Comparison of ENCODE assay signal across 17 cellular contexts in genomic region chr10:86339226-86339865, GRCh38. TPM values are rescaled to one million over a fixed set of nuclear protein-coding genes. Genes with fewer than 3 reads are reported as not detected.
"Had no signal": no experiment of that assay in that cellular context is flagged by ENCODE, and none has a peak within 500 bp of the region (broad histone marks: within the 10 kb centered on the region; RNA-seq: fewer than 3 reads in every experiment).

No MANE protein-coding gene starts in this region.

- H3K36me3 Mint-ChIP-seq: activated CD8-positive, alpha-beta memory T cell treated with anti-CD3 and anti-CD28 coated beads, Interleukin-2, amount 10 ng/mL, durations not matched to agents 7 days and 5 days; mesothelial cell of epicardium had no signal

- H3K9me3 Mint-ChIP-seq: mesothelial cell of epicardium had no signal

- DNase-seq: activated CD4-positive, CD25-positive, alpha-beta regulatory T cell; activated CD8-positive, alpha-beta memory T cell treated with anti-CD3 and anti-CD28 coated beads, Interleukin-2, amount 10 ng/mL, durations not matched to agents 7 days and 5 days; activated naive CD4-positive, alpha-beta T cell; activated T-cell treated with anti-CD3 and anti-CD28 coated beads, Interleukin-2, amount 50 U/mL, for 48 hours; effector CD4-positive, alpha-beta T cell; foreskin melanocyte; nucleus accumbens; stimulated activated CD4-positive, alpha-beta T cell treated with anti-CD3 and anti-CD28 coated beads, Interleukin-12 subunit alpha, Interleukin-12 subunit beta, amount 100 ng/mL, for 4 hours; stimulated activated naive CD4-positive, alpha-beta T cell treated with Interleukin-2 at 50 U/mL for 16 hours; T-helper 17 cell had no signal

- H3K4me3 ChIP-seq: cardiac muscle cell, coronary artery, heart left ventricle, prostate gland, suprapubic skin had no signal

- H3K9me3 ChIP-seq: heart left ventricle, prostate gland, suprapubic skin had no signal

- H3K4me1 ChIP-seq: heart left ventricle, prostate gland had no signal

- H3K4me1 Mint-ChIP-seq: mesothelial cell of epicardium, T-helper 17 cell had no signal

- H3K27me3 ChIP-seq: cardiac muscle cell, suprapubic skin had no signal

- H3K27ac ChIP-seq: cardiac muscle cell, coronary artery, heart left ventricle, prostate gland, suprapubic skin had no signal

- H3K27me3 Mint-ChIP-seq: activated CD8-positive, alpha-beta memory T cell treated with anti-CD3 and anti-CD28 coated beads, Interleukin-2, amount 10 ng/mL, durations not matched to agents 7 days and 5 days had no signal

- H3K4me3 Mint-ChIP-seq: activated CD8-positive, alpha-beta memory T cell treated with anti-CD3 and anti-CD28 coated beads, Interleukin-2, amount 10 ng/mL, durations not matched to agents 7 days and 5 days; mesothelial cell of epicardium; T-helper 17 cell had no signal

- H3K27ac Mint-ChIP-seq: activated CD8-positive, alpha-beta memory T cell treated with anti-CD3 and anti-CD28 coated beads, Interleukin-2, amount 10 ng/mL, durations not matched to agents 7 days and 5 days; mesothelial cell of epicardium; T-helper 17 cell had no signal

- H3K36me3 ChIP-seq: cardiac muscle cell, heart left ventricle, prostate gland, suprapubic skin had no signal

RNA-seq across cellular contexts. Expression of gene GRID1, which starts 27.2 kb away (rescaled TPM):
- total RNA-seq: activated CD8-positive, alpha-beta memory T cell treated with anti-CD3 and anti-CD28 coated beads, Interleukin-2, amount 10 ng/mL, durations not matched to agents 7 days and 5 days; endothelial cell of umbilical vein; T-helper 17 cell had no signal
- polyA plus RNA-seq: endothelial cell of umbilical vein had no signal
